In the genomic region with DNA sequence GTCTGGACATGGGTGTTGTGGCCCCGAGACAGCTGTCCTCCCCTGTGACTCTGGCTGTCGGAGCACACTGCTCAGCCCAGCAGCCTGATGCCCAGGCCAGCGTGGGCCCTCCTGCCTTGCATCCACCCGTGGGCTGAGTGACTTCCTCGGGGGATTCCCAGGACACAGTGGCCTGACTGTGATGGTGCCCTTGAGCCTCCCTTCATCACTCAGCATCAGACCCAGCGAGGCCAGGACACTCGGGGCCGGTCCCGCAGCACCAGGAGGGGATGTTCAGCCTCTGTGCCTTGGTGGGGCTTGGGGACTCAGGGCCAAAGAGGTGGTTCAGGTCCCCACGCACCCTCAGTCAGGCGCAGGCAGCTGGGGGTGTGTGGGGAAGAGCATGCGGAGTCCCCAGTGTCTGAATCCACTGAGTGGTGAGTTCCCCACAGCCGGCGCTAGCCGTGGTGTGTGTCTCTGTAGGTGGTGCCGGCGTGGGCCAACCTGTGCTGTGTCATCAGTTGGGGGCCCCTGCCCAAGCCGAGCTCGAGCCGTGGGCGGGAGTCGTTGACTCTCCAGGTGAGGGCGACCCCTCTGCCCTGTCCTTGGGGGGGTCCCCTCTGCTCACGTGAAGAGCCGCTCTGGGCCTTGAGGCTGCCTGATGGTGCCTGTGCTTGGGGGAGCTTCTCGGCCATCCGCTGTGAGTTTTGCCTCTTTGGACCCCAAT, we compare ENCODE assay signal across 16 cellular contexts.
"Had no signal": no experiment of that assay in that cellular context is flagged by ENCODE, and none has a peak within 500 bp of the region (broad histone marks: within the 10 kb centered on the region; RNA-seq: fewer than 3 reads in every experiment).

No MANE protein-coding gene starts in this region.

- ATAC-seq: left colon, SK-N-SH treated with all-trans-retinoic acid at 6 μM for 48 hours had no signal

- H3K9me3 ChIP-seq: thoracic aorta, upper lobe of left lung had no signal

- H3K4me2 ChIP-seq: hepatocyte had no signal

- H2AFZ ChIP-seq: hepatocyte had no signal

- H3K4me3 ChIP-seq: hepatocyte, lung, thoracic aorta, upper lobe of left lung had no signal

- H3K27ac ChIP-seq: epithelial cell of prostate, hepatocyte, thoracic aorta, upper lobe of left lung had no signal

- DNase-seq: activated CD4-positive, alpha-beta T cell treated with anti-CD3 and anti-CD28 coated beads for 48 hours; activated CD4-positive, CD25-positive, alpha-beta regulatory T cell; activated gamma-delta T cell; activated T-cell treated with anti-CD3 and anti-CD28 coated beads, Interleukin-2, amount 50 U/mL, for 48 hours; cerebellar nuclear complex; endodermal cell; foreskin fibroblast; left colon; T-helper 1 cell; T-helper 9 cell had no signal

- H3K4me1 ChIP-seq: upper lobe of left lung had no signal

- H3K36me3 ChIP-seq: thoracic aorta had no signal

- H3K27me3 ChIP-seq: hepatocyte, upper lobe of left lung had no signal
